Comparison of ENCODE assay signal across 1 cellular context in genomic region chr4:87530868-87531267, GRCh38.
TF ChIP-seq lines count a peak whose summit lies in the region.

No MANE protein-coding gene starts in this region.

TF ChIP-seq in HepG2, 621 proteins besides CTCF, POLR2A, EP300 and RAD21 (continued from another document):
- no peak for TF ChIP-seq SRF (IDR thresholded peaks at IDR 0.05; ENCODE audit: low read depth, low read length)
- no peak for TF ChIP-seq PHF21A (CRISPR knock-in tag; IDR thresholded peaks at IDR 0.05)
- no peak for TF ChIP-seq ZNF253 (CRISPR knock-in tag; IDR thresholded peaks at IDR 0.05; ENCODE audit: borderline replicate concordance)
- TF ChIP-seq ZBTB1 (CRISPR knock-in tag; IDR thresholded peaks at IDR 0.05; ENCODE audit: borderline replicate concordance) = no peak
- no peak for TF ChIP-seq ATF6 (CRISPR knock-in tag; conservative IDR thresholded peaks at IDR 0.05)
- no peak for TF ChIP-seq CAMTA2 (CRISPR knock-in tag; IDR thresholded peaks at IDR 0.05; ENCODE audit: borderline replicate concordance)
- TF ChIP-seq PPARG (CRISPR knock-in tag; conservative IDR thresholded peaks at IDR 0.05) = no peak
